Comparison of ENCODE assay signal across 11 cellular contexts in the genomic region with DNA sequence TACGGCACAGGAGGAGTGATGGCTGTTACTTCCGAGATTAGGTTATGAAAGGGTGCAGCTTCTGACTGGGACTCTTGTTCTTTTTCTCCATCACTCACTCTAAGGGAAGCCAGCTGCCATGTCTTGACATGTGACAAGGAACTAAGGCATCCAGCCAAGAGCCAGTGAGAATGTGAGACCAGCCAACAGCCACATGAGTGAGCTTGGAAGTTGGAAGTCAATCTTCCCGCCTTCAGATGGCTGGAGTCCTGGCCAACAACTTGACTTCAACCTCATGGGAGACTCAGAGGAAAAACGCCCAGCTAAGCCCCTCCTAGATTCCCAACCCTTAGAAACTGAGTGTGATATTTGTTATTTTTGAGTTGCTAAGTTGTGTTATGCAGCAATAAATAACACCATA.
DNase-seq lines count a peak whose midpoint lies in the region; ATAC-seq, FAIRE-seq and TF ChIP-seq lines count a peak whose summit lies in the region.
"Had no signal": no experiment of that assay in that cellular context is flagged by ENCODE, and none has a peak within 500 bp of the region (broad histone marks: within the 10 kb centered on the region; RNA-seq: fewer than 3 reads in every experiment).

No MANE protein-coding gene starts in this region.

- H2AFZ ChIP-seq in keratinocyte (ENCODE audit: control insufficient read depth, low read length): peak overlapping the region; percentile 29

- H3K4me1 ChIP-seq in keratinocyte (ENCODE audit: control insufficient read depth, extremely low read depth, insufficient read depth, low read length): peaks cover 4% of the 10 kb centered on the region

- H3K9ac ChIP-seq in keratinocyte (ENCODE audit: control insufficient read depth, extremely low read depth, insufficient read depth, low read length): no peak overlapping the region

- H3K4me2 ChIP-seq in keratinocyte (ENCODE audit: control insufficient read depth, extremely low read depth, insufficient read depth, low read depth, low read length): no peak overlapping the region

- no peaks in the 10 kb centered on the region for H4K20me1 ChIP-seq in keratinocyte (ENCODE audit: control insufficient read depth, extremely low read depth, insufficient read depth, low read length)

- ATAC-seq in GM21825 (IDR thresholded peaks at IDR 0.05; ENCODE audit: unreplicated experiment) (no peak), HG02852 (IDR thresholded peaks at IDR 0.05; ENCODE audit: unreplicated experiment) (no peak)

- no peaks in the 10 kb centered on the region for H3K9me1 ChIP-seq in keratinocyte (ENCODE audit: control insufficient read depth, extremely low read depth, insufficient read depth, low read length)

- H3K27ac ChIP-seq in keratinocyte (ENCODE audit: control insufficient read depth, insufficient read depth, low read length): no peak overlapping the region

- no peak for FAIRE-seq in keratinocyte (lab: Jason Lieb, UNC)

- no peak overlapping the region for H3K4me3 ChIP-seq in keratinocyte (ENCODE audit: control insufficient read depth in 2 of 3, extremely low read depth in 1 of 3, insufficient read depth in 2 of 3, low read depth in 1 of 3, low read length in 3 of 3)

- no peaks in the 10 kb centered on the region for H3K36me3 ChIP-seq in keratinocyte (ENCODE audit: control insufficient read depth in 2 of 2, extremely low read depth in 1 of 2, insufficient read depth in 2 of 2, low read length in 2 of 2)

- no peaks in the 10 kb centered on the region for H3K79me2 ChIP-seq in keratinocyte (ENCODE audit: control insufficient read depth, insufficient read depth, low read length)

- DNase-seq in A172 (ENCODE audit: low spot score) (peak; percentile 61), M059J (ENCODE audit: low read depth) (peak; percentile 41), cerebellum (ENCODE audit: low spot score) (peak; percentile 15), keratinocyte (ENCODE audit: low read depth, low spot score) (no peak), NCI-H128 (lab: John Stamatoyannopoulos, UW; ENCODE audit: unreplicated experiment) (no peak), NCI-H524 treated with DMSO at 0.1 percent for 48 hours (lab: John Stamatoyannopoulos, UW) (no peak)
- DNase-seq: activated gamma-delta T cell treated with Interleukin-2 at 50 U/mL for 16 hours, mammary epithelial cell, NCI-H2081 treated with DMSO at 0.1 percent for 48 hours had no signal

- dilution Hi-C loops in keratinocyte (cut with MboI; ENCODE audit: extremely low pct_ligation_motif_present, low sequenced_read_pairs): no loop called here

- no peaks in the 10 kb centered on the region for H3K27me3 ChIP-seq in keratinocyte (ENCODE audit: control insufficient read depth, extremely low read depth, insufficient read depth, low read length)

- TF ChIP-seq CTCF in keratinocyte (optimal IDR thresholded peaks at IDR 0.05 in 1 of 3, IDR thresholded peaks at IDR 0.05 in 1 of 3, conservative IDR thresholded peaks at IDR 0.05 in 1 of 3; ENCODE audit: extremely low read depth in 1 of 3, insufficient read depth in 2 of 3, low read length in 3 of 3): no peak

- no peaks in the 10 kb centered on the region for H3K9me3 ChIP-seq in keratinocyte (ENCODE audit: control insufficient read depth, low read depth, low read length)

Comparison
In these comparisons a context has a peak if more than half of its experiments do, and no peak if none do; other contexts are left out.
1. DNase-seq: peak in A172 (single experiment), M059J (single experiment) and cerebellum (single experiment); none in keratinocyte (single experiment), NCI-H128 (single experiment) and NCI-H524 treated with DMSO at 0.1 percent for 48 hours (single experiment).